Comparison of ENCODE assay signal across 18 cellular contexts in the genomic region with DNA sequence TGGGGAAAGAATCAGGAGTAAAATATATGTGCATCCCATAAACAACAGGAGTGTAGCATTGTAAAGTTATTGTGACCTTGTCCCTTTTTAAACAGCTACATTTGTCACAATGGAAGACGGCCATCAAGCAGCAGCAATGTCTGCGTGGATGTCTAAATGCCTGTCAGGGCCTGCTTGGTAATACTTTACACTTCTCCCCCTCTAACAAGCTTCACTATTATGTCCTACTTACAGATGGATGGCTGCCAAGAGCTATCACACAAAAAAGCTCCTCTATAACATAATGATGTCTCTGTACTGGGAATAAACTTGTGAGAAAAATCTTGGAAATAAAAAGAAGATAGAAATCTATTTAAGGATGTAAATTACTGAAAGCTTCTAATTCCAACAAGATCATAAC.
DNase-seq lines count a peak whose midpoint lies in the region; ATAC-seq and TF ChIP-seq lines count a peak whose summit lies in the region.
"Had no signal": no experiment of that assay in that cellular context is flagged by ENCODE, and none has a peak within 500 bp of the region (broad histone marks: within the 10 kb centered on the region; RNA-seq: fewer than 3 reads in every experiment).

No MANE protein-coding gene starts in this region.

- CTCF ChIA-PET in A673 (lab: Charles Lee) = no interaction called here

- H3K9me3 ChIP-seq in A673 (ENCODE audit: low read depth, low read length, poor library complexity, severe bottlenecking) (no peaks in the 10 kb centered on the region), HAP-1 (no peaks in the 10 kb centered on the region), sigmoid colon (no peaks in the 10 kb centered on the region)
- H3K9me3 ChIP-seq: ovary had no signal

- no peak for TF ChIP-seq EP300 in sigmoid colon (IDR thresholded peaks at IDR 0.05)

- intact Hi-C loops in A673 (cut with micrococcal nuclease; ENCODE audit: unreplicated experiment) = no loop called here
- intact Hi-C loops in sigmoid colon (cut with DNase I) = no loop called here

- H3K27me3 ChIP-seq in A673 (replicated peaks; ENCODE audit: insufficient read depth, low read depth, low read length, poor library complexity) (no peaks in the 10 kb centered on the region), HAP-1 (ENCODE audit: low read depth) (no peaks in the 10 kb centered on the region), sigmoid colon (no peaks in the 10 kb centered on the region)
- H3K27me3 ChIP-seq: foreskin keratinocyte, ovary had no signal

- no peak for TF ChIP-seq POLR2A in sigmoid colon (IDR thresholded peaks at IDR 0.05)

- in situ Hi-C loops in HAP-1 (cut with MboI; ENCODE audit: low sequenced_read_pairs) = no loop called here

- ATAC-seq in HG02981 (IDR thresholded peaks at IDR 0.05; ENCODE audit: unreplicated experiment) = no peak
- ATAC-seq: foreskin keratinocyte; GM23338; stimulated activated memory B cell treated with anti-CD40 and anti-IgM and Interleukin-4, amounts not matched to agents 10 μg/mL and 1 μg/mL and 100 μg/mL, for 72 hours had no signal

- POLR2A ChIA-PET in A673 (lab: Charles Lee; ENCODE audit: low non-redundant PET) = no interaction called here

- H3K4me3 ChIP-seq in A673 (ENCODE audit: low read depth, low read length, poor library complexity, severe bottlenecking) = no peak overlapping the region
- no peak overlapping the region for H3K4me3 ChIP-seq in HAP-1
- H3K4me3 ChIP-seq in sigmoid colon = no peak overlapping the region
- H3K4me3 ChIP-seq: GM23338, ovary had no signal

- H3K27ac ChIP-seq in A673 (ENCODE audit: low read depth, low read length, poor library complexity, severe bottlenecking) (no peak overlapping the region), sigmoid colon (no peak overlapping the region)
- H3K27ac ChIP-seq: foreskin keratinocyte, ovary had no signal

- TF ChIP-seq CTCF in A673 (conservative IDR thresholded peaks at IDR 0.05; ENCODE audit: low read depth, low read length) (no peak), sigmoid colon (IDR thresholded peaks at IDR 0.05) (no peak)

- no TSS peak for BruUV-seq in A673 (replicated peaks; lab: Mats Ljungman, UMichigan)

- H3K36me3 ChIP-seq in A673 (ENCODE audit: insufficient read depth, low read length, poor library complexity, severe bottlenecking) (no peaks in the 10 kb centered on the region), HAP-1 (replicated peaks) (no peaks in the 10 kb centered on the region), sigmoid colon (no peaks in the 10 kb centered on the region)
- H3K36me3 ChIP-seq: ovary had no signal

- peak; percentile 10 for DNase-seq in A673 (ENCODE audit: low spot score)
- peak; percentile 22 to 34 for DNase-seq in HAP-1 (ENCODE audit: low spot score in 2 of 2)
- DNase-seq in NCI-H748 (lab: John Stamatoyannopoulos, UW; ENCODE audit: unreplicated experiment) = peak; percentile 47
- peak; percentile 50 for DNase-seq in inferior parietal cortex (ENCODE audit: extremely low spot score)
- no peak for DNase-seq in LoVo (ENCODE audit: low spot score)
- DNase-seq in sigmoid colon = no peak
- DNase-seq: activated naive CD4-positive, alpha-beta T cell treated with anti-CD3 and anti-CD28 coated beads, Interleukin-2, amount 10 ng/mL, durations not matched to agents 7 days and 5 days; activated T-cell treated with anti-CD3 and anti-CD28 coated beads, Interleukin-2, amount 50 U/mL, for 48 hours; CD4-positive, alpha-beta memory T cell; DMS79; erythroblast; NCI-H1048; NCI-H510A treated with DMSO at 0.1 percent for 48 hours; ovary had no signal

- 77 to 79% methylated on average over 2 of the region's 2 CpGs for WGBS in sigmoid colon, 2 donors

- H3K4me1 ChIP-seq in A673 (ENCODE audit: insufficient read depth, low read length, poor library complexity, severe bottlenecking) (peaks cover 6% of the 10 kb centered on the region), HAP-1 (peaks cover 8% of the 10 kb centered on the region), sigmoid colon (no peaks in the 10 kb centered on the region)
- H3K4me1 ChIP-seq: foreskin keratinocyte had no signal

Comparison
In these comparisons a context has a peak if more than half of its experiments do, and no peak if none do; other contexts are left out.
1. DNase-seq: peak in A673 (single experiment), HAP-1 (2 of 2), NCI-H748 (single experiment) and inferior parietal cortex (single experiment); none in LoVo (single experiment) and sigmoid colon (single experiment).